In the genomic region with DNA sequence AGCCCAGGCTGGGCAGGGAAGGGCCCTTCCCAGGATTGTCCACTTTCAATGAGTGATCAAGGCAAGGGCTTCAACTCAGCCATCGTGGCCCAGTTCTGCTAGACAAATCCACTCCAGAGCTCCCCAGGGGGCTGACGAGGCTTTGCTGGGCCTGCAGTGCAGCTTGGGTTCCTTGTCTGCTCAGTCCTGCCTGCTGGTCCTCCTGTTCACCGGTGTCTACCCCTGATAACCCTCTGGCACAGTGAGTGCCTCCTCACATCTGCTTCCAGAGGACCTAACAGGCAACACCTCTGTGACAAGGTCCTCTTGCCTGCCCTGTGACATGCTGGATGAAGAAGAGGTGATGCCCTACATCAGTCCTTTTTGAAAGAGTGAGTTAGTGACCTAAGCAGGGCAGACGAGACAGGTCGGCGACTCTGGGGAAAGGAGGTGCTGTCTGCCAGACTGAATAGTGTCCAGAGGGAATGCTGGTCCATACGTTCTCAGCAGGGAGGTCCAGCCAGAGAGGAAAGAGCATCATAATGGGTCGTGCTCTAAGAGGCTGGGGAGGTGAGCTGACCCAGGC, we compare ENCODE assay signal across 18 cellular contexts. TPM values are rescaled to one million over a fixed set of nuclear protein-coding genes. Genes with fewer than 3 reads are reported as not detected.
DNase-seq lines count a peak whose midpoint lies in the region; ATAC-seq, FAIRE-seq and TF ChIP-seq lines count a peak whose summit lies in the region.
"Had no signal": no experiment of that assay in that cellular context is flagged by ENCODE, and none has a peak within 500 bp of the region (broad histone marks: within the 10 kb centered on the region; RNA-seq: fewer than 3 reads in every experiment).

No MANE protein-coding gene starts in this region.

- TF ChIP-seq CTCF in type B pancreatic cell (conservative IDR thresholded peaks at IDR 0.05), result no peak
- no peak for TF ChIP-seq CTCF in kidney (IDR thresholded peaks at IDR 0.05; ENCODE audit: borderline replicate concordance, extremely low read depth, insufficient read depth)

- H3K9me3 ChIP-seq in kidney (ENCODE audit: control insufficient read depth in 1 of 2, low read length in 2 of 2), result no peaks in the 10 kb centered on the region
- H3K9me3 ChIP-seq: A549 had no signal

- peaks cover 13% of the 10 kb centered on the region for H3K4me1 Mint-ChIP-seq in type B pancreatic cell (ENCODE audit: unreplicated experiment)
- H3K4me1 Mint-ChIP-seq: CD14-positive monocyte had no signal

- H3K4me1 ChIP-seq in kidney (ENCODE audit: control insufficient read depth in 1 of 2, insufficient read depth in 1 of 2, low read depth in 1 of 2, low read length in 2 of 2), result no peaks in the 10 kb centered on the region
- H3K4me1 ChIP-seq: A549 had no signal

- intact Hi-C loops in Right ventricle myocardium superior (cut with DNase I), result loop anchor here (10.0 kb wide), 1 partner anchor 234 kb away; no protein-coding TSS in a partner anchor
- intact Hi-C loops in Right ventricle myocardium inferior (cut with DNase I), result no loop called here
- intact Hi-C loops in left ventricle myocardium superior (cut with micrococcal nuclease), result no loop called here
- intact Hi-C loops in kidney (cut with DNase I), result no loop called here

- no peak overlapping the region for H3K27ac ChIP-seq in kidney (ENCODE audit: low read depth in 2 of 2, low read length in 2 of 2)
- H3K27ac ChIP-seq: A549 had no signal

- H3K4me3 Mint-ChIP-seq in type B pancreatic cell, result no peak overlapping the region
- H3K4me3 Mint-ChIP-seq: CD8-positive, alpha-beta T cell; HFFc6 had no signal

- no peaks in the 10 kb centered on the region for H3K36me3 Mint-ChIP-seq in type B pancreatic cell
- H3K36me3 Mint-ChIP-seq: CD14-positive monocyte; CD8-positive, alpha-beta T cell had no signal

- no peaks in the 10 kb centered on the region for H3K36me3 ChIP-seq in kidney (ENCODE audit: control insufficient read depth in 1 of 2, insufficient read depth in 2 of 2, low read length in 2 of 2)

- no peak overlapping the region for H3K4me3 ChIP-seq in kidney (ENCODE audit: low read length in 2 of 2)
- H3K4me3 ChIP-seq: A549 had no signal

- ATAC-seq in Right ventricle myocardium superior (ENCODE audit: poor library complexity), result peak; percentile 26
- no peak for ATAC-seq in Right ventricle myocardium inferior
- ATAC-seq in left ventricle myocardium superior, result peak; percentile 19
- ATAC-seq: CD8-positive, alpha-beta T cell had no signal

- no peaks in the 10 kb centered on the region for H3K9me3 Mint-ChIP-seq in type B pancreatic cell
- H3K9me3 Mint-ChIP-seq: CD8-positive, alpha-beta T cell; HFFc6 had no signal

- FAIRE-seq in kidney (lab: Jason Lieb, UNC), result no peak
- FAIRE-seq: A549, D721Med, GM19239 had no signal

- DNase-seq in Right ventricle myocardium superior, result no peak
- DNase-seq in Right ventricle myocardium inferior (ENCODE audit: missing footprints), result no peak
- DNase-seq in ecto neural progenitor cell (ENCODE audit: low spot score), result peak; percentile 25
- no peak for DNase-seq in left ventricle myocardium superior
- peak; percentile 60 for DNase-seq in type B pancreatic cell (ENCODE audit: extremely low spot score, unreplicated experiment)
- no peak for DNase-seq in activated effector memory CD4-positive, alpha-beta T cell treated with anti-CD3 and anti-CD28 coated beads, Interleukin-2, amount 50 U/mL, for 16 hours
- DNase-seq in kidney, result no peak
- DNase-seq: CD8-positive, alpha-beta T cell; COR-L47; GF-D8; GOT3; HCEC 1CT; HFFc6 had no signal

- no peak overlapping the region for H3K27ac Mint-ChIP-seq in type B pancreatic cell
- H3K27ac Mint-ChIP-seq: CD14-positive monocyte; CD8-positive, alpha-beta T cell; HFFc6 had no signal

- peaks cover 38% of the 10 kb centered on the region for H3K27me3 Mint-ChIP-seq in type B pancreatic cell

- H3K9ac ChIP-seq in kidney (ENCODE audit: low read length in 2 of 2), result no peak overlapping the region

RNA-seq across cellular contexts. Expression of gene KCNF1, which starts 20.9 kb away (rescaled TPM):
- total RNA-seq in Right ventricle myocardium superior, result not detected
- total RNA-seq in Right ventricle myocardium inferior, result 0.24 TPM
- total RNA-seq in left ventricle myocardium superior, result 0.17 TPM
- total RNA-seq in type B pancreatic cell (ENCODE audit: low replicate concordance), result 3.6 and 3.7 TPM in 2 replicates
- 0.63 TPM for total RNA-seq in kidney
- polyA plus RNA-seq in kidney (ENCODE audit: insufficient read depth, low read depth, low replicate concordance), result 0.67 TPM
- total RNA-seq: CD8-positive, alpha-beta T cell had no signal
- polyA plus RNA-seq: BJ, CD14-positive monocyte had no signal

Comparison
In these comparisons a context has a peak if more than half of its experiments do, and no peak if none do; other contexts are left out.
1. DNase-seq: peak in ecto neural progenitor cell (single experiment) and type B pancreatic cell (single experiment); none in Right ventricle myocardium superior (single experiment), Right ventricle myocardium inferior (single experiment), left ventricle myocardium superior (single experiment), activated effector memory CD4-positive, alpha-beta T cell treated with anti-CD3 and anti-CD28 coated beads, Interleukin-2, amount 50 U/mL, for 16 hours (single experiment) and kidney (single experiment).